In genomic region chr17:73879987-73880386, GRCh38 we compare ENCODE assay signal across 25 cellular contexts.
DNase-seq lines count a peak whose midpoint lies in the region; ATAC-seq, FAIRE-seq and TF ChIP-seq lines count a peak whose summit lies in the region.
"Had no signal": no experiment of that assay in that cellular context is flagged by ENCODE, and none has a peak within 500 bp of the region (broad histone marks: within the 10 kb centered on the region; RNA-seq: fewer than 3 reads in every experiment).

No MANE protein-coding gene starts in this region.

- H3K9me3 Mint-ChIP-seq in H9 (no peaks in the 10 kb centered on the region; a peak in 1 of 5 replicates), endothelial cell (ENCODE audit: unreplicated experiment) (no peaks in the 10 kb centered on the region)
- H3K9me3 Mint-ChIP-seq: CD8-positive, alpha-beta T cell; T-helper 1 cell treated with Interleukin-12 subunit alpha and Interleukin-12 subunit beta and Interleukin-4 antibody, amounts not matched to agents 30 μg/mL and 1 μg/mL, for 36 hours had no signal

- H3K27ac Mint-ChIP-seq in H9, result no peak overlapping the region
- no peak overlapping the region for H3K27ac Mint-ChIP-seq in endothelial cell (ENCODE audit: unreplicated experiment)
- H3K27ac Mint-ChIP-seq: CD8-positive, alpha-beta T cell; T-helper 1 cell treated with Interleukin-12 subunit alpha and Interleukin-12 subunit beta and Interleukin-4 antibody, amounts not matched to agents 30 μg/mL and 1 μg/mL, for 36 hours had no signal

- H3K36me3 Mint-ChIP-seq in H9 (ENCODE audit: insufficient read depth in 1 of 3, low read depth in 3 of 3), result no peaks in the 10 kb centered on the region
- no peaks in the 10 kb centered on the region for H3K36me3 Mint-ChIP-seq in endothelial cell (ENCODE audit: low read depth, unreplicated experiment)
- H3K36me3 Mint-ChIP-seq: CD8-positive, alpha-beta T cell had no signal

- H3K27ac ChIP-seq in K562 (ENCODE audit: extremely low read depth, low read depth, low read length) (no peak overlapping the region), H9 (ENCODE audit: insufficient read length, low read depth, low read length) (no peak overlapping the region)
- H3K27ac ChIP-seq: A549, C4-2B had no signal

- no peak overlapping the region for H3K23ac ChIP-seq in H9 (ENCODE audit: insufficient read length, low read depth, low read length)

- H4K20me1 ChIP-seq in K562 (replicated peaks; ENCODE audit: control insufficient read depth, insufficient read depth, low read length) (no peaks in the 10 kb centered on the region), H9 (ENCODE audit: control insufficient read depth, insufficient read depth, insufficient read length) (no peaks in the 10 kb centered on the region)

- POLR2A ChIA-PET in K562 (lab: Yijun Ruan, JAX), result no interaction called here

- H2BK120ac ChIP-seq in H9 (ENCODE audit: low read depth, low read length, poor library complexity, severe bottlenecking), result no peak overlapping the region

- ATAC-seq in K562, result no peak
- ATAC-seq: A549; CD8-positive, alpha-beta T cell; PC-3 had no signal

- FAIRE-seq in K562 (lab: Jason Lieb, UNC), result no peak
- FAIRE-seq: A549, GM18507, H54 had no signal

- H4K8ac ChIP-seq in H9 (replicated peaks; ENCODE audit: insufficient read length, low read depth, low read length), result no peak overlapping the region

- no peak overlapping the region for H4K91ac ChIP-seq in H9 (ENCODE audit: insufficient read length, low read depth, low read length)

- H4K5ac ChIP-seq in H9 (ENCODE audit: insufficient read length, low read depth, low read length), result no peak overlapping the region

- TF ChIP-seq CTCF in K562 (IDR thresholded peaks at IDR 0.05 in 2 of 3, conservative IDR thresholded peaks at IDR 0.05 in 1 of 3; ENCODE audit: insufficient read depth in 2 of 3, low read depth in 1 of 3, low read length in 3 of 3) (no peak), H9 (conservative IDR thresholded peaks at IDR 0.05) (no peak), endothelial cell (IDR thresholded peaks at IDR 0.05; ENCODE audit: unreplicated experiment) (no peak)

- TF ChIP-seq POLR2A in K562 (conservative IDR thresholded peaks at IDR 0.05), result no peak

- no peaks in the 10 kb centered on the region for H3K4me1 ChIP-seq in K562 (replicated peaks in 1 of 2; ENCODE audit: control insufficient read depth in 2 of 2, insufficient read depth in 2 of 2, low read length in 2 of 2)
- H3K4me1 ChIP-seq in H9 (ENCODE audit: insufficient read depth, low read length), result no peaks in the 10 kb centered on the region

- H3K56ac ChIP-seq in H9 (ENCODE audit: insufficient read length, low read depth, low read length), result no peak overlapping the region

- H3K79me1 ChIP-seq in H9 (ENCODE audit: insufficient read depth, low read depth, low read length, poor library complexity, severe bottlenecking), result no peaks in the 10 kb centered on the region

- BruUV-seq in K562 (replicated peaks; lab: Mats Ljungman, UMichigan), result no TSS peak

- H3K27me3 Mint-ChIP-seq in H9 (ENCODE audit: low read depth), result peaks cover 68% of the 10 kb centered on the region
- peaks cover 9% of the 10 kb centered on the region for H3K27me3 Mint-ChIP-seq in endothelial cell (ENCODE audit: unreplicated experiment)

- no peaks in the 10 kb centered on the region for H3K4me1 Mint-ChIP-seq in H9
- no peaks in the 10 kb centered on the region for H3K4me1 Mint-ChIP-seq in endothelial cell (ENCODE audit: unreplicated experiment)

- H3K9me3 ChIP-seq in K562 (replicated peaks; ENCODE audit: control insufficient read depth, insufficient read depth, low read depth, low read length) (no peaks in the 10 kb centered on the region), H9 (ENCODE audit: control insufficient read depth, low read depth, low read length) (no peaks in the 10 kb centered on the region)
- H3K9me3 ChIP-seq: A549 had no signal

- H2AFZ ChIP-seq in K562 (ENCODE audit: low read depth, low read length) (no peak overlapping the region), H9 (ENCODE audit: low read length) (no peak overlapping the region)

- H2BK15ac ChIP-seq in H9 (ENCODE audit: low read depth, low read length), result no peak overlapping the region

- no peak overlapping the region for H3K18ac ChIP-seq in H9 (ENCODE audit: insufficient read length, low read depth, low read length)

- peak; percentile 17 for DNase-seq in NCI-H2196 (lab: John Stamatoyannopoulos, UW; ENCODE audit: unreplicated experiment)
- DNase-seq in NCI-H2196 treated with DMSO at 0.1 percent for 48 hours (lab: John Stamatoyannopoulos, UW; ENCODE audit: unreplicated experiment), result no peak
- DNase-seq in COLO668 (lab: John Stamatoyannopoulos, UW; ENCODE audit: unreplicated experiment), result peak; percentile 53
- peak; percentile 70 for DNase-seq in NCI-H69 (lab: John Stamatoyannopoulos, UW)
- no peak for DNase-seq in K562 (ENCODE audit: extremely low read depth in 1 of 4, low spot score in 3 of 4)
- no peak for DNase-seq in H9
- DNase-seq in endothelial cell (ENCODE audit: low spot score), result no peak
- DNase-seq: CD8-positive, alpha-beta T cell; DMS 273 treated with DMSO at 0.1 percent for 48 hours; DND-41; Kasumi-1; NCI-H1092 treated with DMSO at 0.1 percent for 48 hours; NCI-H1694; NCI-H2171 treated with DMSO at 0.1 percent for 48 hours; NCI-H446; NCI-H524 treated with DMSO at 0.1 percent for 48 hours; PC-3; Right ventricle myocardium superior; SW 1271; T-helper 9 cell had no signal

- no peak overlapping the region for H3K4me3 ChIP-seq in K562
- H3K4me3 ChIP-seq: A549 had no signal

- intact Hi-C loops in K562 (cut with micrococcal nuclease), result no loop called here

- H3T11ph ChIP-seq in H9 (ENCODE audit: low read length), result no peak overlapping the region

- H3K4ac ChIP-seq in H9 (ENCODE audit: low read depth, low read length), result no peak overlapping the region

- H3K14ac ChIP-seq in H9 (ENCODE audit: insufficient read depth, low read length), result no peak overlapping the region

- in situ Hi-C loops in K562 (cut with MboI), result no loop called here

- H2BK12ac ChIP-seq in H9 (ENCODE audit: insufficient read length, low read depth, low read length), result no peak overlapping the region

- H3K36me3 ChIP-seq in K562 (ENCODE audit: control insufficient read depth, insufficient read depth, low read length), result no peaks in the 10 kb centered on the region

- H3K4me3 Mint-ChIP-seq in H9, result no peak overlapping the region
- no peak overlapping the region for H3K4me3 Mint-ChIP-seq in endothelial cell (ENCODE audit: unreplicated experiment)
- H3K4me3 Mint-ChIP-seq: CD8-positive, alpha-beta T cell; T-helper 1 cell treated with Interleukin-12 subunit alpha and Interleukin-12 subunit beta and Interleukin-4 antibody, amounts not matched to agents 30 μg/mL and 1 μg/mL, for 36 hours had no signal

- CTCF ChIA-PET in K562 (lab: Yijun Ruan, JAX; ENCODE audit: low intra/inter-chr PET ratio), result no interaction called here

- peaks cover 0 to 31% of the 10 kb centered on the region in 2 experiments; a peak in 1 of 5 replicates for H3K27me3 ChIP-seq in K562 (ENCODE audit: control insufficient read depth in 2 of 2, insufficient read depth in 2 of 2, low read length in 2 of 2)
- H3K27me3 ChIP-seq in H9 (ENCODE audit: insufficient read depth, low read length), result no peaks in the 10 kb centered on the region; the same call in 1 of the 2 replicates

- H3K4me2 ChIP-seq in K562 (ENCODE audit: insufficient read depth, low read length) (no peak overlapping the region), H9 (ENCODE audit: insufficient read depth, insufficient read length, low read length) (no peak overlapping the region)
- H3K4me2 ChIP-seq: A549 had no signal

- 0% methylated on average over 5 of the region's 5 CpGs for WGBS in K562 (ENCODE audit: insufficient coverage, low coverage, missing lambda C conversion rate)
- WGBS in H9 (ENCODE audit: extremely low coverage, insufficient read length, low lambda C conversion rate), result no CpG with 5 or more reads among the region's 5 CpGs

- no peak overlapping the region for H2BK5ac ChIP-seq in H9 (ENCODE audit: insufficient read length, low read length)

- H2BK20ac ChIP-seq in H9 (ENCODE audit: low read depth, low read length, poor library complexity, severe bottlenecking), result no peak overlapping the region

- no peak for TF ChIP-seq RAD21 in K562 (CRISPR knock-in tag; conservative IDR thresholded peaks at IDR 0.05 in 1 of 2, IDR thresholded peaks at IDR 0.05 in 1 of 2)

- no peak for TF ChIP-seq EP300 in K562 (IDR thresholded peaks at IDR 0.05; ENCODE audit: low read length)

- no peaks in the 10 kb centered on the region for H3K79me2 ChIP-seq in K562 (ENCODE audit: control insufficient read depth, insufficient read depth, low read length)
- no peaks in the 10 kb centered on the region for H3K79me2 ChIP-seq in H9 (ENCODE audit: insufficient read depth, low read length)

- no peaks in the 10 kb centered on the region for H3K23me2 ChIP-seq in H9 (ENCODE audit: insufficient read length, low read depth, low read length, poor library complexity, severe bottlenecking)

- H2AK5ac ChIP-seq in H9 (ENCODE audit: insufficient read length, low read length), result no peak overlapping the region

- H3K9ac ChIP-seq in K562 (ENCODE audit: insufficient read depth in 1 of 2, low read depth in 2 of 2, low read length in 2 of 2), result no peak overlapping the region
- H3K9ac ChIP-seq in H9 (ENCODE audit: extremely low read depth, insufficient read length, low read length), result no peak overlapping the region

- no peaks in the 10 kb centered on the region for H3K9me1 ChIP-seq in K562 (ENCODE audit: control insufficient read depth, insufficient read depth, low read length)

TF ChIP-seq in K562, 482 proteins besides CTCF, POLR2A, EP300 and RAD21:
- TF ChIP-seq NFIC (IDR thresholded peaks at IDR 0.05), result peak; percentile 49; the same call in 1 of the 2 replicates
- no peak for TF ChIP-seq TFAM (CRISPR knock-in tag; conservative IDR thresholded peaks at IDR 0.05)

Comparison
In these comparisons a context has a peak if more than half of its experiments do, and no peak if none do; other contexts are left out.
1. DNase-seq: peak in NCI-H2196 (single experiment), COLO668 (single experiment) and NCI-H69 (single experiment); none in NCI-H2196 treated with DMSO at 0.1 percent for 48 hours (single experiment), K562 (0 of 4), H9 (single experiment) and endothelial cell (single experiment).